13 cellular contexts compared by ENCODE assay signal in the genomic region with DNA sequence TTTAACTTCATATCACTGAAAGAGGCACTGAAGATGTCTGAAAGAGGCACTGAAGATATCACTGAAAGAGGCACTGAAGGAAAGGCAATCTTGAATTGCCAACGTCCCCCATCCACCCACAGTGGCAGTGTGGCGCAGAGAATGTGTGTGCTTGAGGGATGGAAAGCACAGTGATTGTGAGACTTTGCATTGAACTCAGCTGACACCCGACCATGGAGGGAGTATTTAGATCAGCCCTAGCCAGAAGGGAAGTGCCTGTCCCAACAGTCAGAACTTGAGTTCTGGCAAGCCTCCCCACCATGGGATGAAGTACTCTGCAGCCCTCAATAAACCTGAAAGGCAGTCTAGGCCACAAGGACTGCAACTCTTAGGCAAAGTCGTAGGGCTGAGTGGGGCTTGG. TPM values are rescaled to one million over a fixed set of nuclear protein-coding genes. Genes with fewer than 3 reads are reported as not detected.
DNase-seq lines count a peak whose midpoint lies in the region; ATAC-seq and TF ChIP-seq lines count a peak whose summit lies in the region.
"Had no signal": no experiment of that assay in that cellular context is flagged by ENCODE, and none has a peak within 500 bp of the region (broad histone marks: within the 10 kb centered on the region; RNA-seq: fewer than 3 reads in every experiment).

No MANE protein-coding gene starts in this region.

- peak overlapping the region in 5 of 7 donors; percentile 13 to 70 (median 56) for H3K27ac Mint-ChIP-seq in CD14-positive monocyte
- peak overlapping the region; percentile 61 for H3K27ac Mint-ChIP-seq in T-helper 17 cell

- ATAC-seq in GM21529 (IDR thresholded peaks at IDR 0.05; ENCODE audit: unreplicated experiment) (peak; percentile 55), T-helper 17 cell (peak; percentile 27), left lobe of liver (peak; percentile 48)

- intact Hi-C loops in CD14-positive monocyte (cut with micrococcal nuclease) = no loop called here

- no peak overlapping the region for H3K4me3 Mint-ChIP-seq in CD14-positive monocyte
- no peak overlapping the region for H3K4me3 Mint-ChIP-seq in T-helper 17 cell

- TF ChIP-seq CTCF in CD14-positive monocyte (IDR thresholded peaks at IDR 0.05) = no peak

- H3K4me1 Mint-ChIP-seq in CD14-positive monocyte = peaks cover 41% of the 10 kb centered on the region
- peaks cover 54% of the 10 kb centered on the region for H3K4me1 Mint-ChIP-seq in T-helper 17 cell

- DNase-seq in CD14-positive monocyte (ENCODE audit: low spot score) (no peak), T-helper 17 cell (no peak), left lobe of liver (ENCODE audit: low spot score) (no peak), NCI-H82 treated with DMSO at 0.1 percent for 48 hours (lab: John Stamatoyannopoulos, UW; ENCODE audit: unreplicated experiment) (no peak), NCI-H2029 treated with DMSO at 0.1 percent for 48 hours (lab: John Stamatoyannopoulos, UW) (no peak), mucosa of gallbladder (ENCODE audit: low spot score) (no peak), DMS53 (lab: John Stamatoyannopoulos, UW) (no peak)
- DNase-seq: midbrain, sigmoid colon, SW 1271, transverse colon had no signal

- H3K27me3 Mint-ChIP-seq in CD14-positive monocyte (ENCODE audit: low read depth in 3 of 3) (no peaks in the 10 kb centered on the region), T-helper 17 cell (no peaks in the 10 kb centered on the region)

- H3K9me3 Mint-ChIP-seq in CD14-positive monocyte = peaks cover 0 to 4% (median 0%) of the 10 kb centered on the region in 7 donors

- H3K9me3 ChIP-seq in T-helper 17 cell (ENCODE audit: control insufficient read depth, low read length, poor library complexity, severe bottlenecking) = no peaks in the 10 kb centered on the region
- H3K9me3 ChIP-seq: HAP-1, sigmoid colon, transverse colon had no signal

- peaks cover 0 to 4% of the 10 kb centered on the region in 2 donors for H3K36me3 Mint-ChIP-seq in CD14-positive monocyte
- no peaks in the 10 kb centered on the region for H3K36me3 Mint-ChIP-seq in T-helper 17 cell (ENCODE audit: low read depth)

RNA-seq across cellular contexts. Expression of a gene that starts 33.8 kb away (rescaled TPM):
- polyA plus RNA-seq in CD14-positive monocyte = 1 to 10 TPM; 1.0 to 4.0 TPM
- total RNA-seq in T-helper 17 cell (10 to 100 TPM; 18.8 to 19.7 TPM), left lobe of liver (12.8 TPM), mucosa of gallbladder (69.2 TPM)
